Comparison of ENCODE assay signal across 1 cellular context in genomic region chr1:4654764-4655673, GRCh38.
TF ChIP-seq lines count a peak whose summit lies in the region.

No MANE protein-coding gene starts in this region.

TF ChIP-seq in SK-N-SH, 30 proteins besides CTCF, POLR2A, EP300 and RAD21 (continued from another document):
- TF ChIP-seq, protein P1, sequence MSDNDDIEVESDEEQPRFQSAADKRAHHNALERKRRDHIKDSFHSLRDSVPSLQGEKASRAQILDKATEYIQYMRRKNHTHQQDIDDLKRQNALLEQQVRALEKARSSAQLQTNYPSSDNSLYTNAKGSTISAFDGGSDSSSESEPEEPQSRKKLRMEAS (IDR thresholded peaks at IDR 0.05; ENCODE audit: low read depth) = no peak
- no peak for TF ChIP-seq NRF1 (IDR thresholded peaks at IDR 0.05; ENCODE audit: low read depth, low read length)
- no peak for TF ChIP-seq FOXM1 (IDR thresholded peaks at IDR 0.05; ENCODE audit: low read depth)
- no peak for TF ChIP-seq RFX5 (IDR thresholded peaks at IDR 0.05; ENCODE audit: low read length)
